ENCODE assay signal across 8 cellular contexts in genomic region chr9:39463696-39464095, GRCh38.
DNase-seq lines count a peak whose midpoint lies in the region; ATAC-seq and TF ChIP-seq lines count a peak whose summit lies in the region.
"Not testable (repeated sequence)": the region's sequence is repeated elsewhere in the genome, so short reads cannot be mapped to it uniquely, and the experiment has no call there.

No MANE protein-coding gene starts in this region.

- H3K27ac Mint-ChIP-seq in Calu3 (ENCODE audit: unreplicated experiment); activated naive CD8-positive, alpha-beta T cell treated with anti-CD3 and anti-CD28 coated beads, Interleukin-2, amount 50 U/mL, for 24 hours: not testable (repeated sequence)
- H3K27ac Mint-ChIP-seq in stimulated activated naive CD8-positive, alpha-beta T cell treated with anti-CD3 and anti-CD28 coated beads, Interleukin-15, amount 100 ng/mL, for 72 hours = peak overlapping the region in 1 of 2 donors; percentile 66

- H3K27me3 Mint-ChIP-seq in Calu3 (ENCODE audit: unreplicated experiment); activated naive CD8-positive, alpha-beta T cell treated with anti-CD3 and anti-CD28 coated beads, Interleukin-2, amount 50 U/mL, for 24 hours; stimulated activated naive CD8-positive, alpha-beta T cell treated with anti-CD3 and anti-CD28 coated beads, Interleukin-15, amount 100 ng/mL, for 72 hours: not testable (repeated sequence)

- H3K4me3 ChIP-seq in OCI-LY3 (ENCODE audit: low read length) = peak overlapping the region; percentile 75
- peak overlapping the region; percentile 48 to 54 for H3K4me3 ChIP-seq in muscle layer of duodenum (ENCODE audit: low read depth in 1 of 2, low read length in 2 of 2)

- not testable (repeated sequence) for H3K9me3 ChIP-seq in OCI-LY3 (ENCODE audit: insufficient read depth, low read length); muscle layer of duodenum (ENCODE audit: control insufficient read depth in 1 of 2, low read length in 2 of 2)

- not testable (repeated sequence) for H3K27me3 ChIP-seq in OCI-LY3 (ENCODE audit: low read depth, low read length); foreskin keratinocyte; muscle layer of duodenum (ENCODE audit: low read depth, low read length)

- ATAC-seq in GM21390 (IDR thresholded peaks at IDR 0.05; ENCODE audit: unreplicated experiment) (peak; percentile 41), HG03175 (IDR thresholded peaks at IDR 0.05; ENCODE audit: unreplicated experiment) (peak; percentile 43), foreskin keratinocyte (peak; percentile 85)
- not testable (repeated sequence) for ATAC-seq in activated naive CD8-positive, alpha-beta T cell treated with anti-CD3 and anti-CD28 coated beads, Interleukin-2, amount 50 U/mL, for 24 hours
- ATAC-seq in stimulated activated naive CD8-positive, alpha-beta T cell treated with anti-CD3 and anti-CD28 coated beads, Interleukin-15, amount 100 ng/mL, for 72 hours = peak; percentile 51

- not testable (repeated sequence) for H3K9me3 Mint-ChIP-seq in Calu3 (ENCODE audit: low read depth, unreplicated experiment); activated naive CD8-positive, alpha-beta T cell treated with anti-CD3 and anti-CD28 coated beads, Interleukin-2, amount 50 U/mL, for 24 hours; stimulated activated naive CD8-positive, alpha-beta T cell treated with anti-CD3 and anti-CD28 coated beads, Interleukin-15, amount 100 ng/mL, for 72 hours

- not testable (repeated sequence) for H4K20me1 ChIP-seq in OCI-LY3 (ENCODE audit: insufficient read depth, low read length)

- H3K36me3 Mint-ChIP-seq in Calu3 (ENCODE audit: insufficient read depth, unreplicated experiment); activated naive CD8-positive, alpha-beta T cell treated with anti-CD3 and anti-CD28 coated beads, Interleukin-2, amount 50 U/mL, for 24 hours (ENCODE audit: low read depth): not testable (repeated sequence)

- H3K36me3 ChIP-seq in OCI-LY3 (replicated peaks; ENCODE audit: low read depth, low read length); muscle layer of duodenum (ENCODE audit: control insufficient read depth in 1 of 2, insufficient read depth in 2 of 2, low read length in 2 of 2): not testable (repeated sequence)

- H3K9ac ChIP-seq in OCI-LY3 (ENCODE audit: low read length) = peak overlapping the region; percentile 46; the same call in 1 of the 2 replicates

- CTCF ChIA-PET in Calu3 (lab: Charles Lee) = not testable (repeated sequence)

- H3K27ac ChIP-seq in OCI-LY3 (ENCODE audit: low read length); muscle layer of duodenum (ENCODE audit: low read length): not testable (repeated sequence)
- H3K27ac ChIP-seq in foreskin keratinocyte = peak overlapping the region; percentile 12

- BruUV-seq in Calu3 (replicated peaks; lab: Mats Ljungman, UMichigan) = not testable (repeated sequence)

- H3K4me1 Mint-ChIP-seq in Calu3 (ENCODE audit: low read depth, unreplicated experiment); activated naive CD8-positive, alpha-beta T cell treated with anti-CD3 and anti-CD28 coated beads, Interleukin-2, amount 50 U/mL, for 24 hours; stimulated activated naive CD8-positive, alpha-beta T cell treated with anti-CD3 and anti-CD28 coated beads, Interleukin-15, amount 100 ng/mL, for 72 hours: not testable (repeated sequence)

- intact Hi-C loops in Calu3 (cut with micrococcal nuclease; ENCODE audit: unreplicated experiment) = not testable (repeated sequence)

- peak overlapping the region; percentile 65 for H3K4me2 ChIP-seq in OCI-LY3 (ENCODE audit: low read length)

- not testable (repeated sequence) for TF ChIP-seq CTCF in Calu3 (IDR thresholded peaks at IDR 0.05; ENCODE audit: unreplicated experiment); OCI-LY3 (IDR thresholded peaks at IDR 0.05; ENCODE audit: low read depth, low read length); foreskin keratinocyte (conservative IDR thresholded peaks at IDR 0.05)

- H3K79me2 ChIP-seq in OCI-LY3 (ENCODE audit: low read length) = not testable (repeated sequence)

- not testable (repeated sequence) for H2AFZ ChIP-seq in OCI-LY3 (ENCODE audit: low read depth, low read length)

- not testable (repeated sequence) for H3K4me1 ChIP-seq in OCI-LY3 (ENCODE audit: low read length); foreskin keratinocyte; muscle layer of duodenum (ENCODE audit: control insufficient read depth in 1 of 2, insufficient read depth in 2 of 2, low read length in 2 of 2)

- H3K4me3 Mint-ChIP-seq in Calu3 (ENCODE audit: low read depth, unreplicated experiment) = peak overlapping the region; percentile 78
- peak overlapping the region; percentile 82 for H3K4me3 Mint-ChIP-seq in activated naive CD8-positive, alpha-beta T cell treated with anti-CD3 and anti-CD28 coated beads, Interleukin-2, amount 50 U/mL, for 24 hours
- peak overlapping the region; percentile 95 to 96 for H3K4me3 Mint-ChIP-seq in stimulated activated naive CD8-positive, alpha-beta T cell treated with anti-CD3 and anti-CD28 coated beads, Interleukin-15, amount 100 ng/mL, for 72 hours

- not testable (repeated sequence) for DNase-seq in Calu3; activated naive CD8-positive, alpha-beta T cell treated with anti-CD3 and anti-CD28 coated beads, Interleukin-2, amount 50 U/mL, for 24 hours; stimulated activated naive CD8-positive, alpha-beta T cell treated with anti-CD3 and anti-CD28 coated beads, Interleukin-15, amount 100 ng/mL, for 72 hours
- peak; percentile 65 to 82 for DNase-seq in foreskin keratinocyte
